ENCODE assay signal across 8 cellular contexts in genomic region chr5:126544087-126544740, GRCh38. TPM values are rescaled to one million over a fixed set of nuclear protein-coding genes. Genes with fewer than 3 reads are reported as not detected.
A peak's percentile ranks its signal among the peaks of the same experiment; 100 is the strongest.
DNase-seq lines count a peak whose midpoint lies in the region; TF ChIP-seq lines count a peak whose summit lies in the region.

No MANE protein-coding gene starts in this region.

- H3K36me3 ChIP-seq in HAP-1 (replicated peaks) = peaks cover 25% of the 10 kb centered on the region

- H3K27ac Mint-ChIP-seq in activated CD4-positive, alpha-beta T cell treated with anti-CD3 and anti-CD28 coated beads, Interleukin-2, amount 10 ng/mL, durations not matched to agents 7 days and 5 days = no peak overlapping the region

- H3K9me3 ChIP-seq in HAP-1 = no peaks in the 10 kb centered on the region

- H3K27me3 ChIP-seq in HAP-1 (ENCODE audit: low read depth) = no peaks in the 10 kb centered on the region

- H3K9me3 Mint-ChIP-seq in activated CD4-positive, alpha-beta T cell treated with anti-CD3 and anti-CD28 coated beads, Interleukin-2, amount 10 ng/mL, durations not matched to agents 7 days and 5 days = no peaks in the 10 kb centered on the region

- no peaks in the 10 kb centered on the region for H3K4me1 ChIP-seq in HAP-1

- H3K4me3 Mint-ChIP-seq in activated CD4-positive, alpha-beta T cell treated with anti-CD3 and anti-CD28 coated beads, Interleukin-2, amount 10 ng/mL, durations not matched to agents 7 days and 5 days = no peak overlapping the region

- peaks cover 2% of the 10 kb centered on the region for H3K27me3 Mint-ChIP-seq in activated CD4-positive, alpha-beta T cell treated with anti-CD3 and anti-CD28 coated beads, Interleukin-2, amount 10 ng/mL, durations not matched to agents 7 days and 5 days

- CTCF ChIA-PET in AG04449 (lab: Yijun Ruan, JAX) = interaction anchor here (0.7 to 19.5 kb wide), 7 partner anchors 10 to 257 kb away, joined by 3 to 369 read pairs (median 7); partner anchors contain the start of gene ALDH7A1
- CTCF ChIA-PET in activated CD4-positive, alpha-beta T cell treated with anti-CD3 and anti-CD28 coated beads, Interleukin-2, amount 10 ng/mL, durations not matched to agents 7 days and 5 days (lab: Charles Lee) = interaction anchor here (1.1 to 1.5 kb wide), 3 partner anchors 15 to 202 kb away, joined by 4 read pairs; no protein-coding TSS in a partner anchor

- in situ Hi-C loops in HAP-1 (cut with MboI; ENCODE audit: low sequenced_read_pairs) = no loop called here

- no peaks in the 10 kb centered on the region for H3K4me1 Mint-ChIP-seq in activated CD4-positive, alpha-beta T cell treated with anti-CD3 and anti-CD28 coated beads, Interleukin-2, amount 10 ng/mL, durations not matched to agents 7 days and 5 days

- POLR2A ChIA-PET in AG04449 (lab: Yijun Ruan, JAX) = no interaction called here
- POLR2A ChIA-PET in activated CD4-positive, alpha-beta T cell treated with anti-CD3 and anti-CD28 coated beads, Interleukin-2, amount 10 ng/mL, durations not matched to agents 7 days and 5 days (lab: Charles Lee) = no interaction called here

- no peak overlapping the region for H3K4me3 ChIP-seq in AG04449 (ENCODE audit: low read depth, low read length)
- no peak overlapping the region for H3K4me3 ChIP-seq in HAP-1
- H3K4me3 ChIP-seq in fibroblast of mammary gland (ENCODE audit: control insufficient read depth, low read depth, low read length) = no peak overlapping the region

- H3K36me3 Mint-ChIP-seq in activated CD4-positive, alpha-beta T cell treated with anti-CD3 and anti-CD28 coated beads, Interleukin-2, amount 10 ng/mL, durations not matched to agents 7 days and 5 days (ENCODE audit: low read depth) = no peaks in the 10 kb centered on the region

- DNase-seq in AG04449 (ENCODE audit: low read depth, low spot score) = no peak
- peak; percentile 45 for DNase-seq in GM10266 (ENCODE audit: extremely low spot score)
- DNase-seq in HAP-1 (ENCODE audit: low spot score in 2 of 2) = peak; percentile 40 to 66
- DNase-seq in M059J (ENCODE audit: low read depth) = peak; percentile 34
- peak; percentile 48 for DNase-seq in activated CD4-positive, alpha-beta T cell treated with anti-CD3 and anti-CD28 coated beads, Interleukin-2, amount 10 ng/mL, durations not matched to agents 7 days and 5 days
- DNase-seq in fibroblast of mammary gland (ENCODE audit: low read depth) = peak; percentile 44
- DNase-seq in stimulated activated CD8-positive, alpha-beta memory T cell treated with anti-CD3 and anti-CD28 coated beads, Interleukin-2, amount 100 ng/mL, for 48 hours (ENCODE audit: low read depth in 2 of 2) = peak; percentile 2 to 7
- DNase-seq in activated CD4-positive, CD25-positive, alpha-beta regulatory T cell treated with anti-CD3 and anti-CD28 coated beads, Interleukin-2, amount 50 U/mL, for 72 hours = no peak

- TF ChIP-seq CTCF in AG04449 (IDR thresholded peaks at IDR 0.05; ENCODE audit: insufficient read depth, low read length, missing control alignments) (peak; percentile 45), GM10266 (IDR thresholded peaks at IDR 0.05; ENCODE audit: control insufficient read depth, insufficient read depth, low read depth, missing control alignments) (peak; percentile 74), fibroblast of mammary gland (conservative IDR thresholded peaks at IDR 0.05; ENCODE audit: control insufficient read depth, insufficient read depth, low read depth, low read length) (peak; percentile 68)

RNA-seq across cellular contexts. Expression of gene ALDH7A1, which starts 50.8 kb away (rescaled TPM):
- 15.6 and 30.3 TPM in 2 replicates for total RNA-seq in M059J (2014; rRNA removed; shearing (Covaris generic))
- total RNA-seq in activated CD4-positive, alpha-beta T cell treated with anti-CD3 and anti-CD28 coated beads, Interleukin-2, amount 10 ng/mL, durations not matched to agents 7 days and 5 days = 1 to 10 TPM; 2.7 to 3.6 TPM

RNA-seq across cellular contexts. Expression of gene PHAX, which starts 56.5 kb away (rescaled TPM):
- total RNA-seq in M059J (2014; rRNA removed; shearing (Covaris generic)) = 55.4 and 57.4 TPM in 2 replicates
- total RNA-seq in activated CD4-positive, alpha-beta T cell treated with anti-CD3 and anti-CD28 coated beads, Interleukin-2, amount 10 ng/mL, durations not matched to agents 7 days and 5 days = 10 to 100 TPM; 34.1 TPM

Comparison
In these comparisons a context has a peak if more than half of its experiments do, and no peak if none do; other contexts are left out.
1. DNase-seq: peak in GM10266 (single experiment), HAP-1 (2 of 2), M059J (single experiment), activated CD4-positive, alpha-beta T cell treated with anti-CD3 and anti-CD28 coated beads, Interleukin-2, amount 10 ng/mL, durations not matched to agents 7 days and 5 days (single experiment), fibroblast of mammary gland (single experiment) and stimulated activated CD8-positive, alpha-beta memory T cell treated with anti-CD3 and anti-CD28 coated beads, Interleukin-2, amount 100 ng/mL, for 48 hours (2 of 2); none in AG04449 (single experiment) and activated CD4-positive, CD25-positive, alpha-beta regulatory T cell treated with anti-CD3 and anti-CD28 coated beads, Interleukin-2, amount 50 U/mL, for 72 hours (single experiment).
2. Peak in every context shown above with its lines, with median percentiles within 50 percentile points of each other: CTCF ChIP-seq.